ENCODE assay signal across 23 cellular contexts in the genomic region with DNA sequence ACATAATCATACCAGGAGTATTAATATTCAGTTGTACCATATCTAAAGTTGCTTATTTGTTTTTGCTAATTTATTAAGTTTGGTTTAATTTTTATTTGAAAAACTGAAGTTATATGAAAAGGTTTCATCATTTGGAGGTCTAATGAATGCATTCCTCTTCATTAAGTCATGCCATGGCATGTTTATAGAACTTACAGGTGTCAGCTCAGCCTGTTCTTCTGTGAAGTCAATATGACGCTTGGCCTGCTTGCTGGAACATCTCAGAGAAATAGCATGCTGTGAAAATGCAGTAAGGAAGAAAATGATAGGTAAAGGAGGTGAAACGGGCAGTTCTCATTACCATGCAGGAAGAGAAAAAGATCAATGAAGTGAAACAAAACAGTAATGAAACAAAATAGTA.
"Had no signal": no experiment of that assay in that cellular context is flagged by ENCODE, and none has a peak within 500 bp of the region (broad histone marks: within the 10 kb centered on the region; RNA-seq: fewer than 3 reads in every experiment).

No MANE protein-coding gene starts in this region.

- DNase-seq: cerebellar nuclear complex; colonic mucosa; dermis blood vessel endothelial cell; endodermal cell; glutamatergic neuron; kidney; left colon; left ventricle myocardium superior; mesendoderm; naive thymus-derived CD8-positive, alpha-beta T cell; posterior cingulate gyrus; sigmoid colon; small intestine; stimulated activated CD4-positive, alpha-beta T cell treated with anti-CD3 and anti-CD28 coated beads, Interleukin-12 subunit alpha, Interleukin-12 subunit beta, amount 100 ng/mL, for 4 hours; stimulated activated naive CD4-positive, alpha-beta T cell; stomach; substantia nigra; transverse colon had no signal

- H3K4me3 ChIP-seq: colonic mucosa, esophagus muscularis mucosa, gastroesophageal sphincter, lung, right atrium auricular region, sigmoid colon, stomach, thoracic aorta, transverse colon had no signal
